17 cellular contexts compared by ENCODE assay signal in genomic region chr3:98798820-98799219, GRCh38. TPM values are rescaled to one million over a fixed set of nuclear protein-coding genes. Genes with fewer than 3 reads are reported as not detected.
A peak's percentile ranks its signal among the peaks of the same experiment; 100 is the strongest.
DNase-seq lines count a peak whose midpoint lies in the region; ATAC-seq and TF ChIP-seq lines count a peak whose summit lies in the region.
"Had no signal": no experiment of that assay in that cellular context is flagged by ENCODE, and none has a peak within 500 bp of the region (broad histone marks: within the 10 kb centered on the region; RNA-seq: fewer than 3 reads in every experiment).

No MANE protein-coding gene starts in this region.

- peaks cover 12% of the 10 kb centered on the region for H3K36me3 ChIP-seq in right atrium auricular region
- H3K36me3 ChIP-seq in MM.1S (replicated peaks; ENCODE audit: insufficient read depth, low read length), result peaks cover 10% of the 10 kb centered on the region; the same call in 1 of the 2 replicates
- H3K36me3 ChIP-seq in gastrocnemius medialis, result peaks cover 0 to 16% of the 10 kb centered on the region in 2 donors
- H3K36me3 ChIP-seq in uterus, result no peaks in the 10 kb centered on the region

- no peak overlapping the region for H3K4me3 ChIP-seq in right atrium auricular region
- no peak overlapping the region for H3K4me3 ChIP-seq in MM.1S (ENCODE audit: low read length)
- no peak overlapping the region for H3K4me3 ChIP-seq in gastrocnemius medialis
- no peak overlapping the region for H3K4me3 ChIP-seq in uterus
- H3K4me3 ChIP-seq: A549 had no signal

- TF ChIP-seq CTCF in right atrium auricular region (IDR thresholded peaks at IDR 0.05) (no peak), MM.1S (IDR thresholded peaks at IDR 0.05; ENCODE audit: low read length) (peak; percentile 19; the same call in 1 of the 2 replicates), gastrocnemius medialis (IDR thresholded peaks at IDR 0.05 in 4 of 5, conservative IDR thresholded peaks at IDR 0.05 in 1 of 5) (peak in 3 of 5 experiments; percentile 9 to 43 (median 19)), uterus (IDR thresholded peaks at IDR 0.05) (no peak)

- ATAC-seq in Right ventricle myocardium superior (ENCODE audit: poor library complexity), result peak; percentile 57
- peak; percentile 49 for ATAC-seq in left ventricle myocardium superior
- ATAC-seq in gastrocnemius medialis, result no peak

- no peak overlapping the region for H3K4me2 ChIP-seq in MM.1S (ENCODE audit: low read depth, low read length)
- H3K4me2 ChIP-seq: A549 had no signal

- intact Hi-C loops in Right ventricle myocardium superior (cut with DNase I), result loop anchor here (5.0 kb wide), 1 partner anchor 197 kb away; no protein-coding TSS in a partner anchor
- intact Hi-C loops in left ventricle myocardium superior (cut with micrococcal nuclease), result no loop called here
- intact Hi-C loops in gastrocnemius medialis (cut with DNase I; ENCODE audit: low total_unique reads), result loop anchor here (5.0 kb wide), 1 partner anchor 197 kb away; no protein-coding TSS in a partner anchor
- intact Hi-C loops in uterus (cut with DNase I; ENCODE audit: low total_unique reads), result no loop called here

- DNase-seq in Right ventricle myocardium superior (no peak), right atrium auricular region (ENCODE audit: low spot score) (no peak), MM.1S (no peak), left ventricle myocardium superior (no peak), gastrocnemius medialis (no peak), dedifferentiated amniotic fluid mesenchymal stem cell (ENCODE audit: extremely low spot score) (no peak), uterus (no peak)
- DNase-seq in activated T-cell treated with anti-CD3 and anti-CD28 coated beads, Interleukin-2, amount 50 U/mL, for 48 hours, result no peak
- DNase-seq: CD4-positive, CD25-positive, alpha-beta regulatory T cell; HCEC 1CT; Karpas-422; NCI-H1417 treated with DMSO at 0.1 percent for 48 hours; NCI-H2029 treated with DMSO at 0.1 percent for 48 hours; NCI-H2227 treated with DMSO at 0.1 percent for 48 hours; NCI-H526; RPMI8226 had no signal

- H3K27ac ChIP-seq in right atrium auricular region (no peak overlapping the region), MM.1S (ENCODE audit: low read length) (peak overlapping the region; percentile 10; the same call in 1 of the 2 replicates), gastrocnemius medialis (no peak overlapping the region), uterus (no peak overlapping the region)
- H3K27ac ChIP-seq: A549 had no signal

- TF ChIP-seq POLR2A in gastrocnemius medialis (IDR thresholded peaks at IDR 0.05) (no peak), uterus (IDR thresholded peaks at IDR 0.05) (no peak)

- H3K9me3 ChIP-seq in right atrium auricular region, result no peaks in the 10 kb centered on the region
- H3K9me3 ChIP-seq in MM.1S (replicated peaks; ENCODE audit: insufficient read depth, low read length), result no peaks in the 10 kb centered on the region
- no peaks in the 10 kb centered on the region for H3K9me3 ChIP-seq in gastrocnemius medialis
- H3K9me3 ChIP-seq in uterus, result no peaks in the 10 kb centered on the region
- H3K9me3 ChIP-seq: A549 had no signal

- H3K9me2 ChIP-seq in MM.1S (replicated peaks; ENCODE audit: insufficient read depth, low read length), result no peaks in the 10 kb centered on the region

- no peaks in the 10 kb centered on the region for H3K27me3 ChIP-seq in right atrium auricular region
- no peaks in the 10 kb centered on the region for H3K27me3 ChIP-seq in MM.1S (replicated peaks; ENCODE audit: insufficient read depth, low read length)
- H3K27me3 ChIP-seq in gastrocnemius medialis, result no peaks in the 10 kb centered on the region
- H3K27me3 ChIP-seq in uterus, result no peaks in the 10 kb centered on the region

- in situ Hi-C loops in gastrocnemius medialis (cut with MboI; ENCODE audit: low sequenced_read_pairs in 4 of 4), result no loop called here

- no peak overlapping the region for H2AFZ ChIP-seq in MM.1S (ENCODE audit: low read length)

- peaks cover 53% of the 10 kb centered on the region for H3F3A ChIP-seq in MM.1S (ENCODE audit: insufficient read depth, low read length)

- H3K9ac ChIP-seq in MM.1S (ENCODE audit: low read length), result no peak overlapping the region

- H4K20me1 ChIP-seq in MM.1S (ENCODE audit: insufficient read depth, low read length), result no peaks in the 10 kb centered on the region

- no peaks in the 10 kb centered on the region for H3K4me1 ChIP-seq in right atrium auricular region
- no peaks in the 10 kb centered on the region for H3K4me1 ChIP-seq in MM.1S (ENCODE audit: low read length)
- no peaks in the 10 kb centered on the region for H3K4me1 ChIP-seq in gastrocnemius medialis
- no peaks in the 10 kb centered on the region for H3K4me1 ChIP-seq in uterus
- H3K4me1 ChIP-seq: A549 had no signal

- no peaks in the 10 kb centered on the region for H3K79me2 ChIP-seq in MM.1S (ENCODE audit: low read length)

RNA-seq across cellular contexts. Expression of gene ST3GAL6, which starts 35.7 kb away (rescaled TPM):
- total RNA-seq in Right ventricle myocardium superior (34.1 TPM), right atrium auricular region (10 to 100 TPM; 25.9 to 27.2 TPM), left ventricle myocardium superior (27.0 TPM), gastrocnemius medialis (10 to 100 TPM in 2 of 4 donors, 1 to 10 TPM in 2; 7.4 to 15.0 (median 11.3) TPM), uterus (10 to 100 TPM in 2 of 4 donors, 1 to 10 TPM in 2; 1.8 to 14.9 (median 9.6) TPM)

Comparison
In these comparisons a context has a peak if more than half of its experiments do, and no peak if none do; other contexts are left out.
1. intact Hi-C loops: an anchor here in Right ventricle myocardium superior (5.0 kb wide) and gastrocnemius medialis (5.0 kb wide); none called in left ventricle myocardium superior and uterus.
2. ATAC-seq: peak in Right ventricle myocardium superior (single experiment) and left ventricle myocardium superior (single experiment); none in gastrocnemius medialis (0 of 2).
3. CTCF ChIP-seq: peak in MM.1S (single experiment) and gastrocnemius medialis (3 of 5); none in right atrium auricular region (0 of 2) and uterus (0 of 4).